Comparison of ENCODE assay signal across 19 cellular contexts in the genomic region with DNA sequence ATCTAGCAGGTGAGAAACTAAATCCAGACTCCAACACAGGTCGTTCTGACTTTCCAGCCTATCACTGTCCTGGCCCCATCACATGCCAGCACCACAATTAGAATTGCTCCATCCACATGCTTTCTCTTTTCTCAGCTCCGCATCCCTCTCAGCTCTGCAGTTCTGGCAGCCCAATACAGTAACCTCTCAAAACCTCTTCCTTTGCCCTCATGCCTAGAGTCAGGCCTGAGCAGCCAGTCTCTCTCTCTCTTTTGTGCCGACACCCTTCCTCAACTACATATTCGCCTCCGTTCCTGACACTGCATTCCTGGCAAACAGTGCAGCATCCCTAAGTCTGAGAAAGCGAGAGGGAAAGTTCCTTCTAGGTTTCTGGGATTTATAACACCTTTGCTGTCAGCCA.
A peak's percentile ranks its signal among the peaks of the same experiment; 100 is the strongest.
DNase-seq lines count a peak whose midpoint lies in the region; ATAC-seq and TF ChIP-seq lines count a peak whose summit lies in the region.
"Had no signal": no experiment of that assay in that cellular context is flagged by ENCODE, and none has a peak within 500 bp of the region (broad histone marks: within the 10 kb centered on the region; RNA-seq: fewer than 3 reads in every experiment).

No MANE protein-coding gene starts in this region.

- H3K36me3 Mint-ChIP-seq in GM23338 (ENCODE audit: low read depth), result no peaks in the 10 kb centered on the region
- no peaks in the 10 kb centered on the region for H3K36me3 Mint-ChIP-seq in WTC11

- no peaks in the 10 kb centered on the region; the same call in 1 of the 2 replicates for H4K20me1 ChIP-seq in GM23338 (replicated peaks; ENCODE audit: insufficient read depth)

- H3K9me3 ChIP-seq in gastrocnemius medialis, result no peaks in the 10 kb centered on the region
- H3K9me3 ChIP-seq: Peyer's patch, SJSA1 had no signal

- H3K4me1 ChIP-seq in GM23338 (ENCODE audit: insufficient read depth), result peaks cover 23% of the 10 kb centered on the region
- H3K4me1 ChIP-seq in gastrocnemius medialis, result no peaks in the 10 kb centered on the region
- H3K4me1 ChIP-seq: Peyer's patch, SJSA1 had no signal

- H3K27me3 ChIP-seq in GM23338 (ENCODE audit: insufficient read depth), result no peaks in the 10 kb centered on the region
- no peaks in the 10 kb centered on the region for H3K27me3 ChIP-seq in H7 (ENCODE audit: control insufficient read depth, insufficient read depth, low read length)
- no peaks in the 10 kb centered on the region for H3K27me3 ChIP-seq in gastrocnemius medialis
- H3K27me3 ChIP-seq: Peyer's patch, SJSA1 had no signal

- peaks cover 37% of the 10 kb centered on the region for H3K79me2 ChIP-seq in GM23338 (replicated peaks; ENCODE audit: insufficient read depth)

- H3K27me3 Mint-ChIP-seq in GM23338 (ENCODE audit: insufficient read depth, low read depth, poor library complexity) (peaks cover 4% of the 10 kb centered on the region), WTC11 (ENCODE audit: low read depth) (no peaks in the 10 kb centered on the region)
- H3K27me3 Mint-ChIP-seq: CD4-positive, alpha-beta T cell had no signal

- H3K27ac Mint-ChIP-seq in GM23338 (peak overlapping the region; percentile 28; the same call in 1 of the 2 replicates), WTC11 (0 out of 2 replicates have a peak overlapping the region, but pooled peaks have one; percentile 2)
- H3K27ac Mint-ChIP-seq: CD4-positive, alpha-beta T cell had no signal

- H3K27ac ChIP-seq in GM23338 (ENCODE audit: low read depth) (no peak overlapping the region), gastrocnemius medialis (no peak overlapping the region)
- H3K27ac ChIP-seq: Peyer's patch, SJSA1 had no signal

- POLR2A ChIA-PET in WTC11 (lab: Charles Lee), result no interaction called here

- no peaks in the 10 kb centered on the region for H3K36me3 ChIP-seq in GM23338 (ENCODE audit: insufficient read depth)
- H3K36me3 ChIP-seq in H7 (replicated peaks; ENCODE audit: control insufficient read depth, insufficient read depth, low read length), result no peaks in the 10 kb centered on the region
- no peaks in the 10 kb centered on the region for H3K36me3 ChIP-seq in gastrocnemius medialis
- H3K36me3 ChIP-seq: Peyer's patch, SJSA1 had no signal

- DNase-seq in GM23338 (ENCODE audit: low spot score) (peak; percentile 58), H7 (peak; percentile 13), WTC11 (ENCODE audit: low spot score) (no peak), left kidney (ENCODE audit: low read depth, low spot score) (peak; percentile 44), MV-4-11 (lab: John Stamatoyannopoulos, UW) (no peak), gastrocnemius medialis (no peak)
- DNase-seq in NK-92 treated with Interleukin-12 subunit alpha and Interleukin-12 subunit beta, amount 100 ng/mL, for 24 hours (lab: John Stamatoyannopoulos, UW), result no peak
- DNase-seq: CD4-positive, alpha-beta T cell; COR-L47; DND-41; GOT3; Karpas-422; NCI-H1694 treated with DMSO at 0.1 percent for 48 hours; NCI-H2081 treated with DMSO at 0.1 percent for 48 hours; NCI-H524; Peyer's patch; T-helper 1 cell had no signal

- no peak overlapping the region for H2AFZ ChIP-seq in GM23338

- H3K4me3 ChIP-seq in GM23338 (no peak overlapping the region), H7 (ENCODE audit: insufficient read depth, low read depth, low read length) (no peak overlapping the region), gastrocnemius medialis (no peak overlapping the region)
- H3K4me3 ChIP-seq: GM12878, Peyer's patch, SJSA1 had no signal

- peak; percentile 88 for ATAC-seq in GM23338
- peak; percentile 80 for ATAC-seq in WTC11
- ATAC-seq in gastrocnemius medialis, result no peak
- ATAC-seq: GM12878 had no signal

- H3K9me2 ChIP-seq in GM23338 (ENCODE audit: insufficient read depth), result no peaks in the 10 kb centered on the region

- TF ChIP-seq CTCF in GM23338 (conservative IDR thresholded peaks at IDR 0.05; ENCODE audit: low read depth in 2 of 2), result no peak
- TF ChIP-seq CTCF in WTC11 (IDR thresholded peaks at IDR 0.05), result no peak
- TF ChIP-seq CTCF in gastrocnemius medialis (IDR thresholded peaks at IDR 0.05 in 4 of 5, conservative IDR thresholded peaks at IDR 0.05 in 1 of 5), result no peak

- no peak overlapping the region for H3K4me3 Mint-ChIP-seq in GM23338
- no peak overlapping the region for H3K4me3 Mint-ChIP-seq in WTC11
- H3K4me3 Mint-ChIP-seq: CD4-positive, alpha-beta T cell had no signal

- H3K4me2 ChIP-seq in GM23338, result no peak overlapping the region

- intact Hi-C loops in gastrocnemius medialis (cut with DNase I; ENCODE audit: low total_unique reads), result no loop called here

- H3K9me3 Mint-ChIP-seq in GM23338 (no peaks in the 10 kb centered on the region), WTC11 (no peaks in the 10 kb centered on the region)
- H3K9me3 Mint-ChIP-seq: CD4-positive, alpha-beta T cell had no signal

- CTCF ChIA-PET in WTC11 (lab: Charles Lee), result interaction anchor here (0.5 kb wide), 1 partner anchor 331 kb away, joined by 8 read pairs; no protein-coding TSS in a partner anchor

- TF ChIP-seq POLR2A in gastrocnemius medialis (IDR thresholded peaks at IDR 0.05), result no peak

- H3K4me1 Mint-ChIP-seq in GM23338, result peaks cover 29% of the 10 kb centered on the region
- peaks cover 16% of the 10 kb centered on the region for H3K4me1 Mint-ChIP-seq in WTC11

- H3F3A ChIP-seq in GM23338 (replicated peaks; ENCODE audit: low read depth), result no peaks in the 10 kb centered on the region

- in situ Hi-C loops in gastrocnemius medialis (cut with MboI; ENCODE audit: low sequenced_read_pairs in 4 of 4), result no loop called here

TF ChIP-seq in GM23338, 12 proteins besides CTCF, POLR2A, EP300 and RAD21:
- TF ChIP-seq, protein P1, sequence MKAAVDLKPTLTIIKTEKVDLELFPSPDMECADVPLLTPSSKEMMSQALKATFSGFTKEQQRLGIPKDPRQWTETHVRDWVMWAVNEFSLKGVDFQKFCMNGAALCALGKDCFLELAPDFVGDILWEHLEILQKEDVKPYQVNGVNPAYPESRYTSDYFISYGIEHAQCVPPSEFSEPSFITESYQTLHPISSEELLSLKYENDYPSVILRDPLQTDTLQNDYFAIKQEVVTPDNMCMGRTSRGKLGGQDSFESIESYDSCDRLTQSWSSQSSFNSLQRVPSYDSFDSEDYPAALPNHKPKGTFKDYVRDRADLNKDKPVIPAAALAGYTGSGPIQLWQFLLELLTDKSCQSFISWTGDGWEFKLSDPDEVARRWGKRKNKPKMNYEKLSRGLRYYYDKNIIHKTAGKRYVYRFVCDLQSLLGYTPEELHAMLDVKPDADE (IDR thresholded peaks at IDR 0.05), result no peak
- no peak for TF ChIP-seq ZNF331 (CRISPR knock-in tag; IDR thresholded peaks at IDR 0.05; ENCODE audit: low read depth)

TF ChIP-seq in WTC11, 78 proteins besides CTCF, POLR2A, EP300 and RAD21 (continues in another document):
- TF ChIP-seq OVOL2 (CRISPR knock-in tag; IDR thresholded peaks at IDR 0.05; ENCODE audit: borderline replicate concordance) (no peak), ATF3 (CRISPR knock-in tag; conservative IDR thresholded peaks at IDR 0.05) (no peak)
- TF ChIP-seq, protein P2, sequence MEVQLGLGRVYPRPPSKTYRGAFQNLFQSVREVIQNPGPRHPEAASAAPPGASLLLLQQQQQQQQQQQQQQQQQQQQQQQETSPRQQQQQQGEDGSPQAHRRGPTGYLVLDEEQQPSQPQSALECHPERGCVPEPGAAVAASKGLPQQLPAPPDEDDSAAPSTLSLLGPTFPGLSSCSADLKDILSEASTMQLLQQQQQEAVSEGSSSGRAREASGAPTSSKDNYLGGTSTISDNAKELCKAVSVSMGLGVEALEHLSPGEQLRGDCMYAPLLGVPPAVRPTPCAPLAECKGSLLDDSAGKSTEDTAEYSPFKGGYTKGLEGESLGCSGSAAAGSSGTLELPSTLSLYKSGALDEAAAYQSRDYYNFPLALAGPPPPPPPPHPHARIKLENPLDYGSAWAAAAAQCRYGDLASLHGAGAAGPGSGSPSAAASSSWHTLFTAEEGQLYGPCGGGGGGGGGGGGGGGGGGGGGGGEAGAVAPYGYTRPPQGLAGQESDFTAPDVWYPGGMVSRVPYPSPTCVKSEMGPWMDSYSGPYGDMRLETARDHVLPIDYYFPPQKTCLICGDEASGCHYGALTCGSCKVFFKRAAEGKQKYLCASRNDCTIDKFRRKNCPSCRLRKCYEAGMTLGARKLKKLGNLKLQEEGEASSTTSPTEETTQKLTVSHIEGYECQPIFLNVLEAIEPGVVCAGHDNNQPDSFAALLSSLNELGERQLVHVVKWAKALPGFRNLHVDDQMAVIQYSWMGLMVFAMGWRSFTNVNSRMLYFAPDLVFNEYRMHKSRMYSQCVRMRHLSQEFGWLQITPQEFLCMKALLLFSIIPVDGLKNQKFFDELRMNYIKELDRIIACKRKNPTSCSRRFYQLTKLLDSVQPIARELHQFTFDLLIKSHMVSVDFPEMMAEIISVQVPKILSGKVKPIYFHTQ (CRISPR knock-in tag; IDR thresholded peaks at IDR 0.05), result no peak
- TF ChIP-seq, protein P3, sequence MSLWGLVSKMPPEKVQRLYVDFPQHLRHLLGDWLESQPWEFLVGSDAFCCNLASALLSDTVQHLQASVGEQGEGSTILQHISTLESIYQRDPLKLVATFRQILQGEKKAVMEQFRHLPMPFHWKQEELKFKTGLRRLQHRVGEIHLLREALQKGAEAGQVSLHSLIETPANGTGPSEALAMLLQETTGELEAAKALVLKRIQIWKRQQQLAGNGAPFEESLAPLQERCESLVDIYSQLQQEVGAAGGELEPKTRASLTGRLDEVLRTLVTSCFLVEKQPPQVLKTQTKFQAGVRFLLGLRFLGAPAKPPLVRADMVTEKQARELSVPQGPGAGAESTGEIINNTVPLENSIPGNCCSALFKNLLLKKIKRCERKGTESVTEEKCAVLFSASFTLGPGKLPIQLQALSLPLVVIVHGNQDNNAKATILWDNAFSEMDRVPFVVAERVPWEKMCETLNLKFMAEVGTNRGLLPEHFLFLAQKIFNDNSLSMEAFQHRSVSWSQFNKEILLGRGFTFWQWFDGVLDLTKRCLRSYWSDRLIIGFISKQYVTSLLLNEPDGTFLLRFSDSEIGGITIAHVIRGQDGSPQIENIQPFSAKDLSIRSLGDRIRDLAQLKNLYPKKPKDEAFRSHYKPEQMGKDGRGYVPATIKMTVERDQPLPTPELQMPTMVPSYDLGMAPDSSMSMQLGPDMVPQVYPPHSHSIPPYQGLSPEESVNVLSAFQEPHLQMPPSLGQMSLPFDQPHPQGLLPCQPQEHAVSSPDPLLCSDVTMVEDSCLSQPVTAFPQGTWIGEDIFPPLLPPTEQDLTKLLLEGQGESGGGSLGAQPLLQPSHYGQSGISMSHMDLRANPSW (CRISPR knock-in tag; conservative IDR thresholded peaks at IDR 0.05; ENCODE audit: low read depth), result no peak

Comparison
In these comparisons a context has a peak if more than half of its experiments do, and no peak if none do; other contexts are left out.
1. ATAC-seq: peak in GM23338 (single experiment) and WTC11 (single experiment); none in gastrocnemius medialis (0 of 2).
2. DNase-seq: peak in GM23338 (single experiment), H7 (single experiment) and left kidney (single experiment); none in WTC11 (single experiment), MV-4-11 (single experiment), gastrocnemius medialis (0 of 2) and NK-92 treated with Interleukin-12 subunit alpha and Interleukin-12 subunit beta, amount 100 ng/mL, for 24 hours (single experiment).